Comparison of ENCODE assay signal across 1 cellular context in the genomic region with DNA sequence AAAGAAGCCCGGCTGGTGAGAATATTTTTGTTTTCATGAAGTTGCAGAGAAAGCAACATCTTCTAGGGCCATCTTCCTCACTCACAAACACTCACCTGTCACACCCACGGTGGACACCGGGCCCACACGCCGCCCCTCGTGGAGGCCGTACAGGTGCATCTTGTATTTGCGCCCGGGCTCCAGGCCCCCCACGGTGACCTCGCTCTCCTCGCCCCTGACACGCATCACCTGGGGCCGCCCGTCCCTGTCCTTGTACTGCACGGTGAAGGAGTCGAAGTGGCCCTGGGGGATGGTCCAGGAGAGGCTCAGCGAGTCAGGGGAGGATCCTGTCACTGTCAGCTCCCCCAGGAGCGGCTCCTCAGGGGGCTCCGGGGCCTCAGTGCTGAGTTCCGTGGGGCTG. TPM values are rescaled to one million over a fixed set of nuclear protein-coding genes. Genes with fewer than 3 reads are reported as not detected.
"Had no signal": no experiment of that assay in that cellular context is flagged by ENCODE, and none has a peak within 500 bp of the region (broad histone marks: within the 10 kb centered on the region; RNA-seq: fewer than 3 reads in every experiment).

No MANE protein-coding gene starts in this region.

RNA-seq across cellular contexts. Expression of gene CYP21A2, which starts 17.5 kb away (rescaled TPM):
- total RNA-seq: G401 had no signal

RNA-seq across cellular contexts. Expression of gene TNXB, which starts 53.4 kb away (rescaled TPM):
- total RNA-seq: G401 had no signal
